Comparison of ENCODE assay signal across 14 cellular contexts in genomic region chr17:29221338-29221737, GRCh38. TPM values are rescaled to one million over a fixed set of nuclear protein-coding genes. Genes with fewer than 3 reads are reported as not detected.
"Had no signal": no experiment of that assay in that cellular context is flagged by ENCODE, and none has a peak within 500 bp of the region (broad histone marks: within the 10 kb centered on the region; RNA-seq: fewer than 3 reads in every experiment).

No MANE protein-coding gene starts in this region.

RNA-seq across cellular contexts. Expression of gene CRYBA1, which starts 25.3 kb away (rescaled TPM):
- total RNA-seq: activated B cell treated with CpG ODN at 0.5 μM for 24 hours; activated CD4-positive, alpha-beta memory T cell treated with anti-CD3 and anti-CD28 coated beads for 36 hours; activated CD4-positive, alpha-beta memory T cell treated with anti-CD3 and anti-CD28 coated beads, Interleukin-2, amount 10 ng/mL, durations not matched to agents 7 days and 5 days; activated CD4-positive, alpha-beta T cell treated with anti-CD3 and anti-CD28 coated beads for 36 hours; activated CD4-positive, alpha-beta T cell treated with anti-CD3 and anti-CD28 coated beads, Interleukin-2, amount 10 ng/mL, durations not matched to agents 24 days and 14 days; activated CD4-positive, alpha-beta T cell treated with anti-CD3 and anti-CD28 coated beads, Interleukin-2, amount 10 ng/mL, durations not matched to agents 7 days and 5 days; activated CD8-positive, alpha-beta memory T cell treated with anti-CD3 and anti-CD28 coated beads for 36 hours; activated CD8-positive, alpha-beta memory T cell treated with anti-CD3 and anti-CD28 coated beads, Interleukin-2, amount 10 ng/mL, durations not matched to agents 7 days and 5 days; activated CD8-positive, alpha-beta T cell treated with anti-CD3 and anti-CD28 coated beads for 36 hours; activated CD8-positive, alpha-beta T cell treated with anti-CD3 and anti-CD28 coated beads, Interleukin-2, amount 10 ng/mL, durations not matched to agents 7 days and 5 days; T-cell; T-helper 1 cell treated with Interleukin-12 subunit alpha and Interleukin-12 subunit beta and Interleukin-4 antibody, amounts not matched to agents 30 ng/mL and 1 ng/mL, for 36 hours; T-helper 17 cell; T-helper 2 cell treated with Interferon-gamma antibody and Interleukin-4, amounts not matched to agents 100 ng/mL and 5 ng/mL, for 36 hours had no signal
